In genomic region chr6:24240380-24240779, GRCh38 we compare ENCODE assay signal across 27 cellular contexts.
DNase-seq lines count a peak whose midpoint lies in the region; ATAC-seq, FAIRE-seq and TF ChIP-seq lines count a peak whose summit lies in the region.
"Had no signal": no experiment of that assay in that cellular context is flagged by ENCODE, and none has a peak within 500 bp of the region (broad histone marks: within the 10 kb centered on the region; RNA-seq: fewer than 3 reads in every experiment).

No MANE protein-coding gene starts in this region.

- H3K9ac ChIP-seq in HepG2 (ENCODE audit: insufficient read depth, low read depth, low read length) (no peak overlapping the region), K562 (ENCODE audit: insufficient read depth in 1 of 2, low read depth in 2 of 2, low read length in 2 of 2) (no peak overlapping the region)
- H3K9ac ChIP-seq: BLaER1 treated with 17β-estradiol and CSF1 and Interleukin-3, amounts not matched to agents 10 nM and 100 nM had no signal

- H3K27ac ChIP-seq in HepG2 (ENCODE audit: extremely low read length, insufficient read depth, low read length): peak overlapping the region; percentile 14
- no peak overlapping the region for H3K27ac ChIP-seq in right lobe of liver
- no peak overlapping the region for H3K27ac ChIP-seq in K562 (ENCODE audit: extremely low read depth, low read depth, low read length)
- no peak overlapping the region for H3K27ac ChIP-seq in sigmoid colon
- H3K27ac ChIP-seq: BLaER1 treated with 17β-estradiol and CSF1 and Interleukin-3, amounts not matched to agents 10 nM and 100 nM; C4-2B had no signal

- H3K4me3 ChIP-seq in HepG2 (replicated peaks in 1 of 3; ENCODE audit: insufficient read depth in 1 of 3, low read depth in 2 of 3, low read length in 3 of 3): no peak overlapping the region
- H3K4me3 ChIP-seq in right lobe of liver: no peak overlapping the region
- no peak overlapping the region for H3K4me3 ChIP-seq in K562
- no peak overlapping the region for H3K4me3 ChIP-seq in sigmoid colon
- H3K4me3 ChIP-seq: BLaER1 treated with 17β-estradiol and CSF1 and Interleukin-3, amounts not matched to agents 10 nM and 100 nM; GM12878 had no signal

- intact Hi-C loops in HepG2 (cut with micrococcal nuclease; ENCODE audit: unreplicated experiment): no loop called here
- intact Hi-C loops in right lobe of liver (cut with DNase I): no loop called here
- intact Hi-C loops in Calu3 (cut with micrococcal nuclease; ENCODE audit: unreplicated experiment): no loop called here
- intact Hi-C loops in K562 (cut with micrococcal nuclease): no loop called here
- intact Hi-C loops in left ventricle myocardium superior (cut with micrococcal nuclease): no loop called here
- intact Hi-C loops in sigmoid colon (cut with DNase I): no loop called here

- ATAC-seq in HepG2 (no peak), right lobe of liver (no peak), K562 (no peak), left ventricle myocardium superior (no peak), HG03025 (IDR thresholded peaks at IDR 0.05; ENCODE audit: low FRiP score, unreplicated experiment) (no peak)
- ATAC-seq: CD8-positive, alpha-beta T cell; GM12878 had no signal

- H3K36me3 Mint-ChIP-seq in Calu3 (ENCODE audit: insufficient read depth, unreplicated experiment): peaks cover 27% of the 10 kb centered on the region
- peaks cover 11% of the 10 kb centered on the region for H3K36me3 Mint-ChIP-seq in progenitor cell of endocrine pancreas (ENCODE audit: insufficient read depth)
- H3K36me3 Mint-ChIP-seq: CD8-positive, alpha-beta T cell had no signal

- BruUV-seq in HepG2 (replicated peaks; lab: Mats Ljungman, UMichigan) (no TSS peak), Calu3 (replicated peaks; lab: Mats Ljungman, UMichigan) (no TSS peak), K562 (replicated peaks; lab: Mats Ljungman, UMichigan) (no TSS peak)

- no peak for TF ChIP-seq RAD21 in HepG2 (CRISPR knock-in tag; IDR thresholded peaks at IDR 0.05)
- no peak for TF ChIP-seq RAD21 in K562 (CRISPR knock-in tag; conservative IDR thresholded peaks at IDR 0.05 in 1 of 2, IDR thresholded peaks at IDR 0.05 in 1 of 2)

- H3K27ac Mint-ChIP-seq in Calu3 (ENCODE audit: unreplicated experiment): no peak overlapping the region
- H3K27ac Mint-ChIP-seq in progenitor cell of endocrine pancreas: peak overlapping the region; percentile 39
- H3K27ac Mint-ChIP-seq: B cell; CD4-positive, alpha-beta T cell; CD8-positive, alpha-beta T cell had no signal

- in situ Hi-C loops in HepG2 (cut with HindIII; ENCODE audit: extremely low pct_ligation_motif_present, low pct_unique_long_range_greater_than_20kb) (no loop called here), K562 (cut with MboI) (no loop called here)

- DNase-seq in HepG2 (ENCODE audit: low spot score) (no peak), right lobe of liver (no peak), Calu3 (no peak), K562 (ENCODE audit: extremely low read depth in 1 of 4, low spot score in 3 of 4) (no peak), progenitor cell of endocrine pancreas (ENCODE audit: low spot score, unreplicated experiment) (no peak), left ventricle myocardium superior (no peak), sigmoid colon (no peak)
- DNase-seq: 8988T; AML-193; Caco-2; CD4-positive, alpha-beta T cell; CD8-positive, alpha-beta T cell; DMS 273 treated with DMSO at 0.1 percent for 48 hours; DMS153; DMS53; DMS79; DND-41; EL; GDM1 had no signal

- H3K27me3 ChIP-seq in HepG2 (ENCODE audit: control insufficient read depth in 1 of 2, insufficient read depth in 2 of 2, low read length in 2 of 2): no peaks in the 10 kb centered on the region
- no peaks in the 10 kb centered on the region for H3K27me3 ChIP-seq in right lobe of liver
- no peaks in the 10 kb centered on the region for H3K27me3 ChIP-seq in K562 (ENCODE audit: control insufficient read depth in 2 of 2, insufficient read depth in 2 of 2, low read length in 2 of 2)
- H3K27me3 ChIP-seq in sigmoid colon: no peaks in the 10 kb centered on the region
- H3K27me3 ChIP-seq: BLaER1 treated with 17β-estradiol and CSF1 and Interleukin-3, amounts not matched to agents 10 nM and 100 nM had no signal

- no peak for TF ChIP-seq POLR2A in HepG2 (IDR thresholded peaks at IDR 0.05; ENCODE audit: insufficient read depth in 1 of 2, low read depth in 2 of 2, low read length in 2 of 2)
- no peak for TF ChIP-seq POLR2A in right lobe of liver (IDR thresholded peaks at IDR 0.05)
- TF ChIP-seq POLR2A in K562 (conservative IDR thresholded peaks at IDR 0.05): no peak
- TF ChIP-seq POLR2A in sigmoid colon (IDR thresholded peaks at IDR 0.05): no peak

- H3K27me3 Mint-ChIP-seq in Calu3 (ENCODE audit: unreplicated experiment) (no peaks in the 10 kb centered on the region), progenitor cell of endocrine pancreas (peaks cover 12% of the 10 kb centered on the region)

- CTCF ChIA-PET in HepG2 (lab: Yijun Ruan, JAX; ENCODE audit: low intra/inter-chr PET ratio, low total read pairs) (no interaction called here), Calu3 (lab: Charles Lee) (interaction anchor here (0.5 to 1.2 kb wide), 2 partner anchors 12 to 228 kb away, joined by 3 read pairs; no protein-coding TSS in a partner anchor), K562 (lab: Yijun Ruan, JAX; ENCODE audit: low intra/inter-chr PET ratio) (no interaction called here)

- H3K9me3 ChIP-seq in HepG2 (ENCODE audit: low read length): no peaks in the 10 kb centered on the region
- H3K9me3 ChIP-seq in right lobe of liver: no peaks in the 10 kb centered on the region
- no peaks in the 10 kb centered on the region; the same call in none of the 2 replicates for H3K9me3 ChIP-seq in K562 (replicated peaks; ENCODE audit: control insufficient read depth, insufficient read depth, low read depth, low read length)
- H3K9me3 ChIP-seq in sigmoid colon: no peaks in the 10 kb centered on the region
- H3K9me3 ChIP-seq: BLaER1 treated with 17β-estradiol and CSF1 and Interleukin-3, amounts not matched to agents 10 nM and 100 nM had no signal

- POLR2A ChIA-PET in HepG2 (lab: Yijun Ruan, JAX): no interaction called here
- POLR2A ChIA-PET in K562 (lab: Yijun Ruan, JAX): no interaction called here

- peak overlapping the region; percentile 5 for H3K4me3 Mint-ChIP-seq in Calu3 (ENCODE audit: low read depth, unreplicated experiment)
- H3K4me3 Mint-ChIP-seq in progenitor cell of endocrine pancreas (ENCODE audit: low read depth): no peak overlapping the region
- H3K4me3 Mint-ChIP-seq: B cell; CD4-positive, alpha-beta T cell; CD8-positive, alpha-beta T cell had no signal

- peaks cover 17% of the 10 kb centered on the region for H3K4me1 ChIP-seq in HepG2 (ENCODE audit: insufficient read depth, low read length)
- H3K4me1 ChIP-seq in right lobe of liver: no peaks in the 10 kb centered on the region
- H3K4me1 ChIP-seq in K562 (replicated peaks in 1 of 2; ENCODE audit: control insufficient read depth in 2 of 2, insufficient read depth in 2 of 2, low read length in 2 of 2): no peaks in the 10 kb centered on the region
- H3K4me1 ChIP-seq in sigmoid colon: peaks cover 0 to 27% (median 23%) of the 10 kb centered on the region in 4 donors
- H3K4me1 ChIP-seq: Caco-2 had no signal

- TF ChIP-seq CTCF in HepG2 (CRISPR knock-in tag; IDR thresholded peaks at IDR 0.05): no peak
- TF ChIP-seq CTCF in right lobe of liver (IDR thresholded peaks at IDR 0.05): no peak
- TF ChIP-seq CTCF in Calu3 (IDR thresholded peaks at IDR 0.05; ENCODE audit: unreplicated experiment): no peak
- TF ChIP-seq CTCF in K562 (IDR thresholded peaks at IDR 0.05 in 2 of 3, conservative IDR thresholded peaks at IDR 0.05 in 1 of 3; ENCODE audit: insufficient read depth in 2 of 3, low read depth in 1 of 3, low read length in 3 of 3): no peak
- no peak for TF ChIP-seq CTCF in progenitor cell of endocrine pancreas (IDR thresholded peaks at IDR 0.05; ENCODE audit: unreplicated experiment)
- TF ChIP-seq CTCF in sigmoid colon (IDR thresholded peaks at IDR 0.05): no peak

- FAIRE-seq in HepG2 (lab: Jason Lieb, UNC) (no peak), K562 (lab: Jason Lieb, UNC) (no peak)
- FAIRE-seq: A204.1, GM12878, GM12892, GM18507 had no signal

- 100% methylated on average over 1 of the region's 1 CpG for WGBS in HepG2 (ENCODE audit: low lambda C conversion rate)
- WGBS in right lobe of liver (ENCODE audit: insufficient coverage, low coverage, low lambda C conversion rate, missing lambda C conversion rate): 25% methylated on average over 1 of the region's 1 CpG
- WGBS in K562 (ENCODE audit: insufficient coverage, low coverage, missing lambda C conversion rate): 9% methylated on average over 1 of the region's 1 CpG
- 79 to 91% methylated on average over 1 of the region's 1 CpG for WGBS in sigmoid colon, 2 donors

- H3K36me3 ChIP-seq in HepG2 (replicated peaks in 1 of 2; ENCODE audit: control insufficient read depth in 1 of 2, insufficient read depth in 2 of 2, low read length in 2 of 2) (peaks cover 10 to 15% of the 10 kb centered on the region in 2 experiments; a peak in 4 of 5 replicates), right lobe of liver (no peaks in the 10 kb centered on the region), K562 (ENCODE audit: control insufficient read depth, insufficient read depth, low read length) (no peaks in the 10 kb centered on the region), sigmoid colon (no peaks in the 10 kb centered on the region)
- H3K36me3 ChIP-seq: BLaER1 treated with 17β-estradiol and CSF1 and Interleukin-3, amounts not matched to agents 10 nM and 100 nM had no signal

- no peaks in the 10 kb centered on the region for H3K79me2 ChIP-seq in HepG2 (ENCODE audit: insufficient read depth, low read length)
- H3K79me2 ChIP-seq in K562 (ENCODE audit: control insufficient read depth, insufficient read depth, low read length): no peaks in the 10 kb centered on the region

- H3K4me1 Mint-ChIP-seq in Calu3 (ENCODE audit: low read depth, unreplicated experiment) (peaks cover 40% of the 10 kb centered on the region), progenitor cell of endocrine pancreas (ENCODE audit: low read depth) (peaks cover 25% of the 10 kb centered on the region)
- H3K4me1 Mint-ChIP-seq: B cell had no signal

- H3K9me3 Mint-ChIP-seq in Calu3 (ENCODE audit: low read depth, unreplicated experiment) (peaks cover 3% of the 10 kb centered on the region), progenitor cell of endocrine pancreas (ENCODE audit: low read depth) (peaks cover 4% of the 10 kb centered on the region)

- H3K4me2 ChIP-seq in HepG2 (ENCODE audit: low read depth, low read length) (no peak overlapping the region), K562 (ENCODE audit: insufficient read depth, low read length) (no peak overlapping the region)
- H3K4me2 ChIP-seq: BLaER1 treated with 17β-estradiol and CSF1 and Interleukin-3, amounts not matched to agents 10 nM and 100 nM had no signal

- TF ChIP-seq EP300 in HepG2 (IDR thresholded peaks at IDR 0.05; ENCODE audit: low read depth in 2 of 2, low read length in 2 of 2) (no peak), HepG2 (CRISPR knock-in tag; IDR thresholded peaks at IDR 0.05; ENCODE audit: borderline replicate concordance) (no peak), K562 (IDR thresholded peaks at IDR 0.05; ENCODE audit: low read length) (no peak), sigmoid colon (IDR thresholded peaks at IDR 0.05) (no peak)

- H4K20me1 ChIP-seq in HepG2 (ENCODE audit: insufficient read depth, low read length) (peaks cover 2% of the 10 kb centered on the region), K562 (replicated peaks; ENCODE audit: control insufficient read depth, insufficient read depth, low read length) (no peaks in the 10 kb centered on the region)
- H4K20me1 ChIP-seq: BLaER1 treated with 17β-estradiol and CSF1 and Interleukin-3, amounts not matched to agents 10 nM and 100 nM had no signal

- H2AFZ ChIP-seq in HepG2 (ENCODE audit: low read length) (no peak overlapping the region), K562 (ENCODE audit: low read depth, low read length) (no peak overlapping the region)

- no peaks in the 10 kb centered on the region for H3K9me1 ChIP-seq in K562 (ENCODE audit: control insufficient read depth, insufficient read depth, low read length)

Comparison
In these comparisons a context has a peak if more than half of its experiments do, and no peak if none do; other contexts are left out.
1. Of the 241 proteins assayed by ChIP-seq in both HepG2 and K562: peak only in HepG2: MAFF and MAFK; only in K562: none; in both: none; in neither: 239.